19 cellular contexts compared by ENCODE assay signal in the genomic region with DNA sequence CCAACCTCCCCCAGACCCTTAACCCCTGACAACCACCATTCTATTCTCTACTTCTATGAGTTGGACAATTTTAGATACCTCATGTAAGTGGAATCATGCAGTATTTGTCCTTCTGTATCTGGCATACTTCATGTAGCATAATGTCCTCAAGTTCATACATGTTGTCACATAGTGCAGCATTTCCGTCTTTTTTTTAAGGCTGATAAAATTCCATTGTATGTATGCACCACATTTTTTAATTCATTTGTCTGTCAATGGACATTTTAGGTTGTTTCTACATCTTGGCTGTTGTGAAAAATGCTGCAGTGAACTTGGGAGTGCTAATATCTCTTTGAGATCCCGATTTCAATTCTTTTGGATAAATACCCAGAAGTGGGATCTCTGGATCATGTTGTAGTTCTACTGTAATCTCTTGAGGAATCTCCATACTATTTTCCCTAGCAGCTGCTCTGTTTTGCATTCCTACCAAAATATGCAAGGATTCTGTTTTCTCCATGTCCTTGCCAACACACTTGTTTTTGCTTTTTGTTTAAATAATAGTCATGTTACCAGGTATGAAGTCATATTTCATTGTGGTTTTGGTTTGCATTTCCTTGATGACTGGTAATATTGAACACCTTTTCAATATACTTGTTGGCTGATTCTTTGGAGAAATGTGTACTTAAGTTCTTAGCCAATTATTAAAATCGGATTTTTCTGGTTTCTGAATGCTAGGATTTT. TPM values are rescaled to one million over a fixed set of nuclear protein-coding genes. Genes with fewer than 3 reads are reported as not detected.
DNase-seq lines count a peak whose midpoint lies in the region; TF ChIP-seq lines count a peak whose summit lies in the region.
"Had no signal": no experiment of that assay in that cellular context is flagged by ENCODE, and none has a peak within 500 bp of the region (broad histone marks: within the 10 kb centered on the region; RNA-seq: fewer than 3 reads in every experiment).

No MANE protein-coding gene starts in this region.

- H3K23ac ChIP-seq in mesendoderm (ENCODE audit: low read length), result no peak overlapping the region

- no peak overlapping the region for H3K9ac ChIP-seq in mesendoderm (ENCODE audit: low read length)
- H3K9ac ChIP-seq: BLaER1 had no signal

- H3K79me1 ChIP-seq in mesendoderm (ENCODE audit: low read length), result no peaks in the 10 kb centered on the region

- H2BK120ac ChIP-seq in mesendoderm (ENCODE audit: low read depth, low read length), result no peak overlapping the region

- in situ Hi-C loops in transverse colon (cut with MboI; ENCODE audit: low pct_ligation_motif_present in 1 of 4, low pct_unique_long_range_greater_than_20kb in 1 of 4, low sequenced_read_pairs in 3 of 4), result loop anchor here in 1 of 4 donors (25.0 kb wide), 1 partner anchor 93 kb away; no protein-coding TSS in a partner anchor

- intact Hi-C loops in transverse colon (cut with DNase I; ENCODE audit: low total_unique reads), result no loop called here

- H3K79me2 ChIP-seq in mesendoderm (ENCODE audit: control insufficient read depth, insufficient read depth, low read length), result no peaks in the 10 kb centered on the region

- no CpG with 5 or more reads among the region's 3 CpGs for WGBS in mesendoderm (ENCODE audit: extremely low coverage, insufficient coverage, low lambda C conversion rate)
- 93 to 100% methylated on average over 3 of the region's 3 CpGs for whole genome bisulfite sequencing in transverse colon (ENCODE audit: low coverage in 1 of 2), 2 donors

- H2BK15ac ChIP-seq in mesendoderm (replicated peaks; ENCODE audit: low read depth), result no peak overlapping the region

- peak; percentile 83 for DNase-seq in AG10803 (ENCODE audit: low read depth)
- DNase-seq in LHCN-M2 (ENCODE audit: low read depth), result peak; percentile 72
- DNase-seq in choroid plexus epithelial cell (ENCODE audit: low read depth), result peak; percentile 50
- DNase-seq in mesendoderm, result peak; percentile 20
- DNase-seq in transverse colon, result no peak
- no peak for DNase-seq in A172 (ENCODE audit: low spot score)
- DNase-seq in HuH-7.5 (ENCODE audit: low spot score), result no peak
- DNase-seq in NCI-H1092 (lab: John Stamatoyannopoulos, UW), result no peak
- DNase-seq: activated CD8-positive, alpha-beta T cell treated with anti-CD3 and anti-CD28 coated beads, Interleukin-2, amount 10 ng/mL, durations not matched to agents 7 days and 5 days; adrenal gland; DMS153; left ventricle myocardium inferior; NCI-H2081 treated with DMSO at 0.1 percent for 48 hours; retina; T-helper 1 cell had no signal

- H3K4me3 ChIP-seq in AG10803 (ENCODE audit: low read length), result no peak overlapping the region
- H3K4me3 ChIP-seq in choroid plexus epithelial cell (ENCODE audit: low read depth, low read length), result no peak overlapping the region
- H3K4me3 ChIP-seq in mesendoderm (ENCODE audit: low read length), result no peak overlapping the region
- no peak overlapping the region for H3K4me3 ChIP-seq in transverse colon
- H3K4me3 ChIP-seq: adrenal gland, BLaER1, esophagus muscularis mucosa, left ventricle myocardium inferior had no signal

- H2AK5ac ChIP-seq in mesendoderm (ENCODE audit: low read length), result no peak overlapping the region

- no peaks in the 10 kb centered on the region for H3K9me3 ChIP-seq in transverse colon
- H3K9me3 ChIP-seq: adrenal gland, BLaER1, esophagus muscularis mucosa, left ventricle myocardium inferior had no signal

- no peak overlapping the region for H3K4me2 ChIP-seq in mesendoderm (ENCODE audit: low read length)
- H3K4me2 ChIP-seq: BLaER1 had no signal

- H3K27me3 ChIP-seq in mesendoderm (ENCODE audit: insufficient read depth, low read length, poor library complexity), result no peaks in the 10 kb centered on the region
- no peaks in the 10 kb centered on the region for H3K27me3 ChIP-seq in transverse colon
- H3K27me3 ChIP-seq: adrenal gland, BLaER1, esophagus muscularis mucosa had no signal

- H3K4ac ChIP-seq in mesendoderm (ENCODE audit: low read depth, low read length), result no peak overlapping the region

- H2BK5ac ChIP-seq in mesendoderm (ENCODE audit: low read length), result no peak overlapping the region

- H3K4me1 ChIP-seq in mesendoderm (ENCODE audit: control insufficient read depth, low read depth, low read length), result no peaks in the 10 kb centered on the region
- H3K4me1 ChIP-seq in transverse colon, result no peaks in the 10 kb centered on the region
- H3K4me1 ChIP-seq: adrenal gland, BLaER1, esophagus muscularis mucosa, left ventricle myocardium inferior had no signal

- no peak overlapping the region for H3K56ac ChIP-seq in mesendoderm (ENCODE audit: low read length)

- H3K18ac ChIP-seq in mesendoderm (ENCODE audit: low read length), result no peak overlapping the region

- H4K8ac ChIP-seq in mesendoderm (ENCODE audit: low read depth, low read length), result no peak overlapping the region

- no peak for TF ChIP-seq CTCF in AG10803 (conservative IDR thresholded peaks at IDR 0.05; ENCODE audit: low read length)
- TF ChIP-seq CTCF in choroid plexus epithelial cell (conservative IDR thresholded peaks at IDR 0.05; ENCODE audit: low read depth, low read length), result no peak
- TF ChIP-seq CTCF in transverse colon (IDR thresholded peaks at IDR 0.05), result no peak

- H3K27ac ChIP-seq in mesendoderm (ENCODE audit: low read depth, low read length) (no peak overlapping the region), transverse colon (no peak overlapping the region)
- H3K27ac ChIP-seq: adrenal gland, BLaER1, esophagus muscularis mucosa, left ventricle myocardium inferior had no signal

- no peak for TF ChIP-seq EP300 in transverse colon (IDR thresholded peaks at IDR 0.05; ENCODE audit: low read depth)

- TF ChIP-seq POLR2A in transverse colon (IDR thresholded peaks at IDR 0.05), result no peak

- no peak overlapping the region for H4K5ac ChIP-seq in mesendoderm (ENCODE audit: low read length)

- H3K36me3 ChIP-seq in mesendoderm (ENCODE audit: control insufficient read depth, insufficient read depth, low read length), result peaks cover under 1% of the 10 kb centered on the region
- peaks cover 0 to 77% (median 27%) of the 10 kb centered on the region in 4 donors for H3K36me3 ChIP-seq in transverse colon

RNA-seq across cellular contexts. Expression of a gene that starts 48.8 kb away (rescaled TPM):
- not detected in 2 replicates for total RNA-seq in LHCN-M2 (2014; rRNA removed)
- not detected for polyA plus RNA-seq in LHCN-M2 (2012)
- polyA plus RNA-seq in mesendoderm (2013, experiment 1 of 2), result not detected
- not detected for polyA plus RNA-seq in mesendoderm (2013, experiment 2 of 2)
- not detected for total RNA-seq in transverse colon
- not detected in 2 replicates for total RNA-seq in A172 (2014; rRNA removed; shearing (Covaris generic))
- total RNA-seq: activated CD8-positive, alpha-beta T cell treated with anti-CD3 and anti-CD28 coated beads, Interleukin-2, amount 10 ng/mL, durations not matched to agents 7 days and 5 days; adrenal gland; esophagus muscularis mucosa; left ventricle myocardium inferior; natural killer cell treated with Interleukin-12 subunit alpha and Interleukin-12 subunit beta and Interleukin-15 and Interleukin-18, amount 100 ng/mL, for 72 hours; WTC11 had no signal
- polyA plus RNA-seq: adrenal gland had no signal

Comparison
In these comparisons a context has a peak if more than half of its experiments do, and no peak if none do; other contexts are left out.
1. DNase-seq: peak in AG10803 (single experiment), LHCN-M2 (single experiment), choroid plexus epithelial cell (single experiment) and mesendoderm (single experiment); none in transverse colon (single experiment), A172 (single experiment), HuH-7.5 (single experiment) and NCI-H1092 (single experiment).